8 cellular contexts compared by ENCODE assay signal in the genomic region with DNA sequence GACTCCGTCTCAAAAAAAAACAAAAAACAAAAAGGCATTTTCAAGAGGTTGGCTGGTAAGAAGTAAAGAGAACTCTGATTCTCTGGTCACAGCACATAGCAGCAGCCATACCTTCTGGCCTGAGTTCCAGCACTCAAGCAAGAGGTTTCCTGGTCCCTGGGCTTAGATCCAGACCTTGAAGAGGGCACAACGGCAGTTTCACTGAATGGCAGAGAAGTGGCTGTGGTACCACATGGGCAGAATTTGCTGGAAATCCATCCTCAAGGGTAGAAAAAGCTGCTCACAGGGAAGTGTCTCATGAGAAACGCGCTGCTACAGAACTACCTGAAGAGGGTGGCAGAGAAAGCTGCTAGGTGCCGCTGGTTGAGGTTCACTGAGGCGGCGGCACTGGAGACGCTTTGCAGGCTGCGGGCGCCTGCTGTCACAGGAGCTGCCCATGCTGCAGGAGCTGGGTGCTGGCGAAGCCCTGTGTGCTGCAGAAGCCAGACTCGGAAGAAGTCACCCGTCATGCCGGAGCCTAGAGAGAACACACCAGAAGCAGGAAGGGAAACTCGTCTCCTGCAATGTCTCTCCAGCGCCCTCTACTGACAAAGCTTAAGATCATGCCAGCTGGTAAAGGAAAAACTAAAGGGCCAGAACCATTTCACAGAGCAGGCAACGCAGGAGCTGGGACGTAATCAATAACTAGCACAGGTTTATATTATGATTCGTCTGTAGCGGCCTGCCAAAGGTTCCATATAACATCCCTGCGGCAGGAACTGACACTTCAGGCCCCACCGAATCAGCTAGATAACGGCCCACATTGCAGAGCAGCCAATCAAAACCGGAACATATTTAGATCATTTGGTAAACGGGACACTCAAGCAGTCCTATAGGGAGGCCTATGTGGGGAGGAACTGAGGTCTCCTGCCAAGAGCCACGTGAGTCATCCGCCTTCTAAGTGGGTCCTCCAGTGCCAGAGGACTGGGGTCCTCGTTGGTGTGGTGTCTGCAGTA. TPM values are rescaled to one million over a fixed set of nuclear protein-coding genes. Genes with fewer than 3 reads are reported as not detected.
A peak's percentile ranks its signal among the peaks of the same experiment; 100 is the strongest.
DNase-seq lines count a peak whose midpoint lies in the region; ATAC-seq and TF ChIP-seq lines count a peak whose summit lies in the region.

No MANE protein-coding gene starts in this region.

- peak overlapping the region; percentile 90 to 96 (median 92) for H3K4me3 Mint-ChIP-seq in naive thymus-derived CD8-positive, alpha-beta T cell

- H3K27me3 ChIP-seq in esophagus squamous epithelium (no peaks in the 10 kb centered on the region), stomach smooth muscle (ENCODE audit: control insufficient read depth in 1 of 2, insufficient read depth in 2 of 2, low read length in 2 of 2) (no peaks in the 10 kb centered on the region)

- peaks cover 0 to 17% (median 0%) of the 10 kb centered on the region in 3 donors for H3K36me3 ChIP-seq in esophagus squamous epithelium
- H3K36me3 ChIP-seq in stomach smooth muscle (ENCODE audit: control insufficient read depth in 2 of 2, insufficient read depth in 2 of 2, low read length in 2 of 2) = no peaks in the 10 kb centered on the region

- ATAC-seq in naive thymus-derived CD8-positive, alpha-beta T cell = peak; percentile 74

- peak overlapping the region; percentile 76 to 95 (median 90) for H3K27ac Mint-ChIP-seq in naive thymus-derived CD8-positive, alpha-beta T cell

- 13 to 17% methylated on average over 15 to 19 of the region's 28 CpGs for WGBS in esophagus squamous epithelium, 2 donors

- peak overlapping the region; percentile 20 to 64 (median 52) for H3K4me3 ChIP-seq in esophagus squamous epithelium
- peak overlapping the region; percentile 37 to 77 for H3K4me3 ChIP-seq in stomach smooth muscle (ENCODE audit: low read length in 2 of 2)

- H3K9me3 Mint-ChIP-seq in naive thymus-derived CD8-positive, alpha-beta T cell = no peaks in the 10 kb centered on the region

- intact Hi-C loops in esophagus squamous epithelium (cut with DNase I) = loop anchor here (5.0 kb wide), 1 partner anchor 72 kb away; no protein-coding TSS in a partner anchor

- peak; percentile 77 to 94 (median 90) for TF ChIP-seq CTCF in esophagus squamous epithelium (IDR thresholded peaks at IDR 0.05)

- H3K27ac ChIP-seq in esophagus squamous epithelium (peak overlapping the region; percentile 42 to 80 (median 66)), stomach smooth muscle (ENCODE audit: low read length) (peak overlapping the region; percentile 24)

- peaks cover 27 to 66% (median 54%) of the 10 kb centered on the region in 4 donors for H3K4me1 Mint-ChIP-seq in naive thymus-derived CD8-positive, alpha-beta T cell

- H3K36me3 Mint-ChIP-seq in naive thymus-derived CD8-positive, alpha-beta T cell = peaks cover 0 to 9% (median 2%) of the 10 kb centered on the region in 3 donors

- no peaks in the 10 kb centered on the region for H3K27me3 Mint-ChIP-seq in naive thymus-derived CD8-positive, alpha-beta T cell

- peak overlapping the region; percentile 44 to 76 for H3K9ac ChIP-seq in stomach smooth muscle (ENCODE audit: low read length in 2 of 2)

- peak; percentile 72 for TF ChIP-seq RAD21 in Ishikawa (IDR thresholded peaks at IDR 0.05; ENCODE audit: low read depth)

- peak; percentile 7 for DNase-seq in 8988T
- DNase-seq in OCI-M1 (lab: John Stamatoyannopoulos, UW) = peak; percentile 92
- DNase-seq in activated T-cell treated with anti-CD3 and anti-CD28 coated beads, Interleukin-2, amount 50 U/mL, for 1 hour = peak; percentile 77
- peak; percentile 44 for DNase-seq in esophagus squamous epithelium (lab: John Stamatoyannopoulos, UW)
- peak; percentile 56 to 92 (median 82) for DNase-seq in naive thymus-derived CD8-positive, alpha-beta T cell

- TF ChIP-seq POLR2A in GM15510 (IDR thresholded peaks at IDR 0.05; ENCODE audit: borderline replicate concordance, extremely low read depth, insufficient read length) (peak; percentile 36), esophagus squamous epithelium (IDR thresholded peaks at IDR 0.05) (peak in 1 of 4 donors; percentile 20)

- POLR2A ChIA-PET in naive thymus-derived CD8-positive, alpha-beta T cell (lab: Charles Lee) = interaction anchor here (0.6 to 11.8 kb wide), 30 partner anchors 11 to 328 kb away, joined by 3 to 278 read pairs (median 6); partner anchors contain the start of genes IL32, NAA60, TNFRSF12A and ZNF174

- H3K9me3 ChIP-seq in esophagus squamous epithelium (no peaks in the 10 kb centered on the region), stomach smooth muscle (ENCODE audit: control insufficient read depth in 2 of 2, low read length in 2 of 2) (no peaks in the 10 kb centered on the region)

- H3K4me1 ChIP-seq in esophagus squamous epithelium (peaks cover 20 to 66% (median 42%) of the 10 kb centered on the region in 3 donors), stomach smooth muscle (ENCODE audit: control insufficient read depth, insufficient read depth, low read length) (peaks cover 32% of the 10 kb centered on the region)

- no peak for TF ChIP-seq EP300 in Ishikawa (IDR thresholded peaks at IDR 0.05; ENCODE audit: borderline replicate concordance)

TF ChIP-seq in Ishikawa, 13 proteins besides CTCF, POLR2A, EP300 and RAD21:
- no peak for TF ChIP-seq NFIC (IDR thresholded peaks at IDR 0.05)
- no peak for TF ChIP-seq EGR1 (IDR thresholded peaks at IDR 0.05)
- no peak for TF ChIP-seq TCF12 (IDR thresholded peaks at IDR 0.05; ENCODE audit: low read depth)
- TF ChIP-seq, protein P1, sequence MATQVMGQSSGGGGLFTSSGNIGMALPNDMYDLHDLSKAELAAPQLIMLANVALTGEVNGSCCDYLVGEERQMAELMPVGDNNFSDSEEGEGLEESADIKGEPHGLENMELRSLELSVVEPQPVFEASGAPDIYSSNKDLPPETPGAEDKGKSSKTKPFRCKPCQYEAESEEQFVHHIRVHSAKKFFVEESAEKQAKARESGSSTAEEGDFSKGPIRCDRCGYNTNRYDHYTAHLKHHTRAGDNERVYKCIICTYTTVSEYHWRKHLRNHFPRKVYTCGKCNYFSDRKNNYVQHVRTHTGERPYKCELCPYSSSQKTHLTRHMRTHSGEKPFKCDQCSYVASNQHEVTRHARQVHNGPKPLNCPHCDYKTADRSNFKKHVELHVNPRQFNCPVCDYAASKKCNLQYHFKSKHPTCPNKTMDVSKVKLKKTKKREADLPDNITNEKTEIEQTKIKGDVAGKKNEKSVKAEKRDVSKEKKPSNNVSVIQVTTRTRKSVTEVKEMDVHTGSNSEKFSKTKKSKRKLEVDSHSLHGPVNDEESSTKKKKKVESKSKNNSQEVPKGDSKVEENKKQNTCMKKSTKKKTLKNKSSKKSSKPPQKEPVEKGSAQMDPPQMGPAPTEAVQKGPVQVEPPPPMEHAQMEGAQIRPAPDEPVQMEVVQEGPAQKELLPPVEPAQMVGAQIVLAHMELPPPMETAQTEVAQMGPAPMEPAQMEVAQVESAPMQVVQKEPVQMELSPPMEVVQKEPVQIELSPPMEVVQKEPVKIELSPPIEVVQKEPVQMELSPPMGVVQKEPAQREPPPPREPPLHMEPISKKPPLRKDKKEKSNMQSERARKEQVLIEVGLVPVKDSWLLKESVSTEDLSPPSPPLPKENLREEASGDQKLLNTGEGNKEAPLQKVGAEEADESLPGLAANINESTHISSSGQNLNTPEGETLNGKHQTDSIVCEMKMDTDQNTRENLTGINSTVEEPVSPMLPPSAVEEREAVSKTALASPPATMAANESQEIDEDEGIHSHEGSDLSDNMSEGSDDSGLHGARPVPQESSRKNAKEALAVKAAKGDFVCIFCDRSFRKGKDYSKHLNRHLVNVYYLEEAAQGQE (IDR thresholded peaks at IDR 0.05; ENCODE audit: low read depth) = no peak
- TF ChIP-seq YY1 (IDR thresholded peaks at IDR 0.05; ENCODE audit: low read depth) = no peak
- no peak for TF ChIP-seq ZBTB7A (IDR thresholded peaks at IDR 0.05; ENCODE audit: low read depth)
- no peak for TF ChIP-seq TAF1 (IDR thresholded peaks at IDR 0.05; ENCODE audit: low read depth)
- no peak for TF ChIP-seq TEAD4 (IDR thresholded peaks at IDR 0.05)
- no peak for TF ChIP-seq FOXM1 (IDR thresholded peaks at IDR 0.05; ENCODE audit: borderline replicate concordance, low read depth)
- no peak for TF ChIP-seq CREB1 (IDR thresholded peaks at IDR 0.05; ENCODE audit: low read depth)
- no peak for TF ChIP-seq MAX (IDR thresholded peaks at IDR 0.05)
- no peak for TF ChIP-seq USF1 (IDR thresholded peaks at IDR 0.05)

RNA-seq across cellular contexts. Expression of gene ZNF213, which starts 5.4 kb away (rescaled TPM):
- total RNA-seq in esophagus squamous epithelium = 10 to 100 TPM in 1 of 4 donors, 1 to 10 TPM in 3; 3.9 to 14.3 (median 6.4) TPM
- 1 to 10 TPM; 8.9 to 9.2 TPM for total RNA-seq in naive thymus-derived CD8-positive, alpha-beta T cell
- polyA plus RNA-seq in naive thymus-derived CD8-positive, alpha-beta T cell = 1 to 10 TPM in 1 of 3 donors, under 1 TPM in 2; 0.27 to 2.5 (median 0.90) TPM

RNA-seq across cellular contexts. Expression of gene ZNF205, which starts 17.0 kb away (rescaled TPM):
- total RNA-seq in esophagus squamous epithelium = 10 to 100 TPM in 3 of 4 donors, 1 to 10 TPM in 1; 9.7 to 13.9 (median 11.9) TPM
- not detected for total RNA-seq in naive thymus-derived CD8-positive, alpha-beta T cell
- not detected for polyA plus RNA-seq in naive thymus-derived CD8-positive, alpha-beta T cell

RNA-seq across cellular contexts. Expression of gene ZSCAN10, which starts 30.3 kb away (rescaled TPM):
- not detected for total RNA-seq in esophagus squamous epithelium
- total RNA-seq in naive thymus-derived CD8-positive, alpha-beta T cell = under 1 TPM in 1 of 2 experiments, not detected in 1; 0.26 TPM
- not detected for polyA plus RNA-seq in naive thymus-derived CD8-positive, alpha-beta T cell

RNA-seq across cellular contexts. Expression of gene OR1F1, which starts 58.6 kb away (rescaled TPM):
- total RNA-seq in esophagus squamous epithelium = not detected
- total RNA-seq in naive thymus-derived CD8-positive, alpha-beta T cell = not detected
- not detected for polyA plus RNA-seq in naive thymus-derived CD8-positive, alpha-beta T cell

Comparison
In these comparisons a context has a peak if more than half of its experiments do, and no peak if none do; other contexts are left out.
1. Peak in every context shown above with its lines: DNase-seq, ATAC-seq, H3K4me3 ChIP-seq and H3K27ac ChIP-seq.
2. DNase-seq: peak in every context shown above with its lines; median percentile 92 in OCI-M1; 82 in naive thymus-derived CD8-positive, alpha-beta T cell; 77 in activated T-cell treated with anti-CD3 and anti-CD28 coated beads, Interleukin-2, amount 50 U/mL, for 1 hour; 44 in esophagus squamous epithelium; 7 in 8988T.
3. RNA of gene ZNF205, which starts 17.0 kb away (total RNA-seq): 9.7 to 13.9 TPM in esophagus squamous epithelium; not detected in naive thymus-derived CD8-positive, alpha-beta T cell; every median in the first group is over 10 times any median in the second.